Comparison of ENCODE assay signal across 23 cellular contexts in the genomic region with DNA sequence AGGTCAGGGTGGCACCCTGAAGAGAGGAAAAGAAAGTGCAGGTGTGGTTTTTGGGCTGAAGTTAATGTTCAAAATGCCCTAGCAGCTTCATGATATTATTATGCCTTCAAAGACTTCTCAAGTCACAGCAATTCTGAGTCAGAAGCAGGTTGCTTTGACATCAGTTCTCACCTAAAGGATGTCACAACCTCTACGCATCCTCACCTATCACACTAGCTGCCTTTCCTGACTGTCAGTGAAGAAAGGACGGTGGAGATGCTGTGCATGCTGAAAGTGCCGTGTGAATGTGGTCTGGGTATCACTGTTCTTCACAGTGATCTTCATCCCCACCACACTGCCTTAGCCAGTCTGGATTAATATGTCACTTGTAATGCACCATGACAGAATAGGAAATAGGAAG.
"Had no signal": no experiment of that assay in that cellular context is flagged by ENCODE, and none has a peak within 500 bp of the region (broad histone marks: within the 10 kb centered on the region; RNA-seq: fewer than 3 reads in every experiment).

No MANE protein-coding gene starts in this region.

- ATAC-seq: effector memory CD8-positive, alpha-beta T cell; pancreas; stimulated activated memory B cell treated with anti-CD40 and anti-IgM and Interleukin-4, amounts not matched to agents 10 μg/mL and 1 μg/mL and 100 μg/mL, for 72 hours had no signal

- H3K27ac Mint-ChIP-seq: activated B cell treated with CpG ODN at 0.5 μM for 24 hours; stimulated activated memory B cell treated with anti-CD40 and anti-IgM and Interleukin-4, amounts not matched to agents 10 μg/mL and 1 μg/mL and 100 μg/mL, for 72 hours; T-helper 2 cell treated with Interferon-gamma antibody and Interleukin-4, amounts not matched to agents 5 μg/mL and 100 μg/mL, for 36 hours had no signal

- H3K9me3 Mint-ChIP-seq: activated B cell treated with CpG ODN at 0.5 μM for 24 hours; activated naive CD4-positive, alpha-beta T cell treated with anti-CD3 and anti-CD28 coated beads, Interleukin-2, amount 10 ng/mL, durations not matched to agents 7 days and 5 days; effector memory CD8-positive, alpha-beta T cell; stimulated activated memory B cell treated with anti-CD40 and anti-IgM and Interleukin-4, amounts not matched to agents 10 μg/mL and 1 μg/mL and 100 μg/mL, for 72 hours; T-helper 2 cell treated with Interferon-gamma antibody and Interleukin-4, amounts not matched to agents 5 μg/mL and 100 μg/mL, for 36 hours had no signal

- H3K4me3 ChIP-seq: pancreas, prostate gland, sigmoid colon, SJSA1, testis, transverse colon had no signal

- H3K27me3 Mint-ChIP-seq: activated B cell treated with CpG ODN at 0.5 μM for 24 hours; activated naive CD4-positive, alpha-beta T cell treated with anti-CD3 and anti-CD28 coated beads, Interleukin-2, amount 10 ng/mL, durations not matched to agents 7 days and 5 days; effector memory CD8-positive, alpha-beta T cell; stimulated activated memory B cell treated with anti-CD40 and anti-IgM and Interleukin-4, amounts not matched to agents 10 μg/mL and 1 μg/mL and 100 μg/mL, for 72 hours had no signal

- H3K27me3 ChIP-seq: brain microvascular endothelial cell, pancreas, sigmoid colon, SJSA1, testis, transverse colon had no signal

- H3K36me3 ChIP-seq: prostate gland had no signal

- H3K9me3 ChIP-seq: pancreas, prostate gland, sigmoid colon, SJSA1, testis, transverse colon had no signal

- H3K4me3 Mint-ChIP-seq: activated B cell treated with CpG ODN at 0.5 μM for 24 hours; activated naive CD4-positive, alpha-beta T cell treated with anti-CD3 and anti-CD28 coated beads, Interleukin-2, amount 10 ng/mL, durations not matched to agents 7 days and 5 days; effector memory CD8-positive, alpha-beta T cell; stimulated activated memory B cell treated with anti-CD40 and anti-IgM and Interleukin-4, amounts not matched to agents 10 μg/mL and 1 μg/mL and 100 μg/mL, for 72 hours; T-helper 2 cell treated with Interferon-gamma antibody and Interleukin-4, amounts not matched to agents 5 μg/mL and 100 μg/mL, for 36 hours had no signal

- DNase-seq: activated B cell treated with CpG ODN at 0.5 μM for 24 hours; activated effector memory CD4-positive, alpha-beta T cell treated with anti-CD3 and anti-CD28 coated beads, Interleukin-2, amount 50 U/mL, for 16 hours; activated naive CD4-positive, alpha-beta T cell treated with anti-CD3 and anti-CD28 coated beads, Interleukin-2, amount 10 ng/mL, durations not matched to agents 7 days and 5 days; activated T-cell treated with anti-CD3 and anti-CD28 coated beads, Interleukin-2, amount 50 U/mL, for 48 hours; amniotic stem cell; brain microvascular endothelial cell; cortex of kidney; effector memory CD8-positive, alpha-beta T cell; head of caudate nucleus; hypothalamus; mesenchymal stem cell; nucleus accumbens; pancreas; retina; sigmoid colon; small intestine; stimulated activated CD4-positive, alpha-beta T cell treated with anti-CD3 and anti-CD28 coated beads, Interleukin-4, amount 100 ng/mL, for 24 hours; testis; transverse colon had no signal

- H3K4me1 Mint-ChIP-seq: activated B cell treated with CpG ODN at 0.5 μM for 24 hours; stimulated activated memory B cell treated with anti-CD40 and anti-IgM and Interleukin-4, amounts not matched to agents 10 μg/mL and 1 μg/mL and 100 μg/mL, for 72 hours had no signal

- H3K27ac ChIP-seq: brain microvascular endothelial cell, pancreas, prostate gland, SJSA1, testis, transverse colon had no signal

- H3K4me1 ChIP-seq: pancreas, prostate gland, SJSA1, testis had no signal
